ENCODE assay signal across 8 cellular contexts in genomic region chr18:2847341-2848144, GRCh38. TPM values are rescaled to one million over a fixed set of nuclear protein-coding genes. Genes with fewer than 3 reads are reported as not detected.
DNase-seq lines count a peak whose midpoint lies in the region; ATAC-seq and TF ChIP-seq lines count a peak whose summit lies in the region.

No MANE protein-coding gene starts in this region.

- intact Hi-C loops in esophagus muscularis mucosa (cut with DNase I) = no loop called here

- H3K9me3 ChIP-seq in esophagus muscularis mucosa = no peaks in the 10 kb centered on the region

- H3K4me3 ChIP-seq in H7 (ENCODE audit: insufficient read depth, low read depth, low read length) (peak overlapping the region; percentile 68), esophagus muscularis mucosa (peak overlapping the region; percentile 57 to 67 (median 58))

- H3K4me1 Mint-ChIP-seq in activated CD4-positive, alpha-beta T cell treated with anti-CD3 and anti-CD28 coated beads, Interleukin-2, amount 10 ng/mL, durations not matched to agents 7 days and 5 days = peaks cover 21% of the 10 kb centered on the region
- H3K4me1 Mint-ChIP-seq in natural killer cell treated with Interleukin-12 subunit alpha and Interleukin-12 subunit beta and Interleukin-15 and Interleukin-18, amount 100 ng/mL, for 72 hours (ENCODE audit: low read depth in 2 of 2) = peaks cover 19 to 32% of the 10 kb centered on the region in 2 donors

- TF ChIP-seq CTCF in esophagus muscularis mucosa (IDR thresholded peaks at IDR 0.05) = no peak

- H3K27me3 ChIP-seq in H7 (ENCODE audit: control insufficient read depth, insufficient read depth, low read length) (peaks cover 50% of the 10 kb centered on the region), esophagus muscularis mucosa (peaks cover 0 to 53% (median 18%) of the 10 kb centered on the region in 4 donors)

- H3K36me3 ChIP-seq in H7 (replicated peaks; ENCODE audit: control insufficient read depth, insufficient read depth, low read length) (no peaks in the 10 kb centered on the region), esophagus muscularis mucosa (no peaks in the 10 kb centered on the region)

- ATAC-seq in natural killer cell treated with Interleukin-12 subunit alpha and Interleukin-12 subunit beta and Interleukin-15 and Interleukin-18, amount 100 ng/mL, for 72 hours = peak; percentile 71 to 85
- ATAC-seq in HG03097 (IDR thresholded peaks at IDR 0.05; ENCODE audit: low FRiP score, unreplicated experiment) = no peak

- no peaks in the 10 kb centered on the region for H3K36me3 Mint-ChIP-seq in activated CD4-positive, alpha-beta T cell treated with anti-CD3 and anti-CD28 coated beads, Interleukin-2, amount 10 ng/mL, durations not matched to agents 7 days and 5 days (ENCODE audit: low read depth)
- no peaks in the 10 kb centered on the region for H3K36me3 Mint-ChIP-seq in natural killer cell treated with Interleukin-12 subunit alpha and Interleukin-12 subunit beta and Interleukin-15 and Interleukin-18, amount 100 ng/mL, for 72 hours

- DNase-seq in CD1c-positive myeloid dendritic cell (ENCODE audit: extremely low spot score) (peak; percentile 67), H7 (peak; percentile 92), esophagus muscularis mucosa (ENCODE audit: extremely low spot score) (no peak), nucleus accumbens (lab: John Stamatoyannopoulos, UW) (no peak), NCI-H524 treated with DMSO at 0.1 percent for 48 hours (lab: John Stamatoyannopoulos, UW) (no peak)
- DNase-seq in activated CD4-positive, alpha-beta T cell treated with anti-CD3 and anti-CD28 coated beads, Interleukin-2, amount 10 ng/mL, durations not matched to agents 7 days and 5 days = peak; percentile 12
- peak; percentile 76 for DNase-seq in natural killer cell treated with Interleukin-12 subunit alpha and Interleukin-12 subunit beta and Interleukin-15 and Interleukin-18, amount 100 ng/mL, for 72 hours (ENCODE audit: low spot score)

- POLR2A ChIA-PET in activated CD4-positive, alpha-beta T cell treated with anti-CD3 and anti-CD28 coated beads, Interleukin-2, amount 10 ng/mL, durations not matched to agents 7 days and 5 days (lab: Charles Lee) = interaction anchor here (0.5 kb wide), 1 partner anchor 91 kb away, joined by 4 read pairs; no protein-coding TSS in a partner anchor

- no peak overlapping the region for H3K27ac Mint-ChIP-seq in activated CD4-positive, alpha-beta T cell treated with anti-CD3 and anti-CD28 coated beads, Interleukin-2, amount 10 ng/mL, durations not matched to agents 7 days and 5 days
- H3K27ac Mint-ChIP-seq in natural killer cell treated with Interleukin-12 subunit alpha and Interleukin-12 subunit beta and Interleukin-15 and Interleukin-18, amount 100 ng/mL, for 72 hours = no peak overlapping the region

- WGBS in esophagus muscularis mucosa = 1% methylated on average over 17 of the region's 71 CpGs

- peaks cover 14 to 34% (median 24%) of the 10 kb centered on the region in 4 donors for H3K4me1 ChIP-seq in esophagus muscularis mucosa

- CTCF ChIA-PET in activated CD4-positive, alpha-beta T cell treated with anti-CD3 and anti-CD28 coated beads, Interleukin-2, amount 10 ng/mL, durations not matched to agents 7 days and 5 days (lab: Charles Lee) = interaction anchor here (0.5 to 1.4 kb wide), 6 partner anchors 10 to 334 kb away, joined by 3 to 5 read pairs (median 4); no protein-coding TSS in a partner anchor

- peak overlapping the region; percentile 70 to 77 (median 74) for H3K27ac ChIP-seq in esophagus muscularis mucosa (replicated peaks in 1 of 4)

- H3K4me3 Mint-ChIP-seq in activated CD4-positive, alpha-beta T cell treated with anti-CD3 and anti-CD28 coated beads, Interleukin-2, amount 10 ng/mL, durations not matched to agents 7 days and 5 days = peak overlapping the region; percentile 80
- H3K4me3 Mint-ChIP-seq in natural killer cell treated with Interleukin-12 subunit alpha and Interleukin-12 subunit beta and Interleukin-15 and Interleukin-18, amount 100 ng/mL, for 72 hours = peak overlapping the region; percentile 86

- TF ChIP-seq POLR2A in esophagus muscularis mucosa (IDR thresholded peaks at IDR 0.05; ENCODE audit: low read depth) = no peak

- TF ChIP-seq EP300 in esophagus muscularis mucosa (IDR thresholded peaks at IDR 0.05) = no peak

- H3K9me3 Mint-ChIP-seq in activated CD4-positive, alpha-beta T cell treated with anti-CD3 and anti-CD28 coated beads, Interleukin-2, amount 10 ng/mL, durations not matched to agents 7 days and 5 days = no peaks in the 10 kb centered on the region
- H3K9me3 Mint-ChIP-seq in natural killer cell treated with Interleukin-12 subunit alpha and Interleukin-12 subunit beta and Interleukin-15 and Interleukin-18, amount 100 ng/mL, for 72 hours = no peaks in the 10 kb centered on the region

- H3K27me3 Mint-ChIP-seq in activated CD4-positive, alpha-beta T cell treated with anti-CD3 and anti-CD28 coated beads, Interleukin-2, amount 10 ng/mL, durations not matched to agents 7 days and 5 days = peaks cover 50% of the 10 kb centered on the region
- peaks cover 30 to 50% of the 10 kb centered on the region in 2 donors for H3K27me3 Mint-ChIP-seq in natural killer cell treated with Interleukin-12 subunit alpha and Interleukin-12 subunit beta and Interleukin-15 and Interleukin-18, amount 100 ng/mL, for 72 hours

RNA-seq across cellular contexts. Expression of gene EMILIN2, which starts 0.7 kb away (rescaled TPM):
- total RNA-seq in H7 (2014; rRNA removed; shearing (Covaris generic)) = 15.2 and 20.6 TPM in 2 replicates
- total RNA-seq in activated CD4-positive, alpha-beta T cell treated with anti-CD3 and anti-CD28 coated beads, Interleukin-2, amount 10 ng/mL, durations not matched to agents 7 days and 5 days = 10 to 100 TPM; 18.6 to 23.0 TPM
- total RNA-seq in esophagus muscularis mucosa = 10 to 100 TPM; 10.8 to 24.2 (median 16.7) TPM
- total RNA-seq in natural killer cell treated with Interleukin-12 subunit alpha and Interleukin-12 subunit beta and Interleukin-15 and Interleukin-18, amount 100 ng/mL, for 72 hours = 10 to 100 TPM; 20.8 to 49.1 TPM

Comparison
In these comparisons a context has a peak if more than half of its experiments do, and no peak if none do; other contexts are left out.
1. DNase-seq: peak in CD1c-positive myeloid dendritic cell (single experiment), H7 (single experiment), activated CD4-positive, alpha-beta T cell treated with anti-CD3 and anti-CD28 coated beads, Interleukin-2, amount 10 ng/mL, durations not matched to agents 7 days and 5 days (single experiment) and natural killer cell treated with Interleukin-12 subunit alpha and Interleukin-12 subunit beta and Interleukin-15 and Interleukin-18, amount 100 ng/mL, for 72 hours (single experiment); none in esophagus muscularis mucosa (single experiment), nucleus accumbens (0 of 56) and NCI-H524 treated with DMSO at 0.1 percent for 48 hours (single experiment).